ENCODE assay signal across 9 cellular contexts in the genomic region with DNA sequence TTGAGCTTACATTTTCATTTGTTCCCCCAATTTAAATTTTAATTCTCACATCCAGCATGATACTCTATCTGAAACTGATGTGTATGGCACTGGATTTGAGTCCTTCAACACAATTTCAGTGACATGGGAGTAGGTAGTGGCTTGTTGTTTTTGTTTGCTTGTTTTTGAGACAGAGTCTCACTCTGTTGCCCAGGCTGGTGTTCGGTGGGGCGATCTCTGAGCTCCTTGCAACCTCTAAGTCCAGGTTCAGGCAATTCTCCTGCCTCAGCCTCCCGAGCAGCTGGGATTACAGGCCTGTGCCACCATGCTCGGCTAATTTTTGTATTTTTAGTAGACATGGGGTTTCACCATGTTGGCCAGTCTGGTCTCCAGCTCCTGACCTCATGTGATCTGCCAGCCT. TPM values are rescaled to one million over a fixed set of nuclear protein-coding genes. Genes with fewer than 3 reads are reported as not detected.
A peak's percentile ranks its signal among the peaks of the same experiment; 100 is the strongest.
DNase-seq lines count a peak whose midpoint lies in the region; ATAC-seq and TF ChIP-seq lines count a peak whose summit lies in the region.
"Not testable (repeated sequence)": the region's sequence is repeated elsewhere in the genome, so short reads cannot be mapped to it uniquely, and the experiment has no call there.
"Had no signal": no experiment of that assay in that cellular context is flagged by ENCODE, and none has a peak within 500 bp of the region (broad histone marks: within the 10 kb centered on the region; RNA-seq: fewer than 3 reads in every experiment).

No MANE protein-coding gene starts in this region.

- H3K4me3 ChIP-seq in AG04450 (ENCODE audit: low read depth, low read length) (peak overlapping the region; percentile 89; the same call in 1 of the 2 replicates), HFF-Myc (replicated peaks; ENCODE audit: low read depth, low read length) (peak overlapping the region; percentile 59; the same call in 1 of the 2 replicates), SK-N-MC (peak overlapping the region; percentile 84), neuron (ENCODE audit: low read length) (peak overlapping the region; percentile 96), stomach (peak overlapping the region in 1 of 4 donors; percentile 74)

- not testable (repeated sequence) for H3K27ac ChIP-seq in AG04450 (ENCODE audit: low read depth, low read length)
- H3K27ac ChIP-seq in SK-N-MC, result peak overlapping the region; percentile 98
- peak overlapping the region; percentile 98 for H3K27ac ChIP-seq in layer of hippocampus (ENCODE audit: low read depth, low read length)
- H3K27ac ChIP-seq in stomach, result peak overlapping the region; percentile 22 to 99 (median 96)

- POLR2A ChIA-PET in AG04450 (lab: Yijun Ruan, JAX), result interaction anchor here (1.1 to 3.3 kb wide), 2 partner anchors 10 to 14 kb away, joined by 3 to 19 read pairs; a partner anchor contains a TSS

- TF ChIP-seq EP300 in stomach (IDR thresholded peaks at IDR 0.05), result not testable (repeated sequence)

- H3K4me1 ChIP-seq in neuron (ENCODE audit: insufficient read depth, low read length) (peaks cover 13% of the 10 kb centered on the region), stomach (peaks cover 15 to 54% (median 38%) of the 10 kb centered on the region in 4 donors)

- peak overlapping the region; percentile 96 for H3K9ac ChIP-seq in SK-N-MC (ENCODE audit: insufficient read length)

- intact Hi-C loops in stomach (cut with DNase I; ENCODE audit: low total_unique reads), result not testable (repeated sequence)

- peaks cover 12 to 22% of the 10 kb centered on the region in 2 donors for H3K4me1 Mint-ChIP-seq in effector memory CD8-positive, alpha-beta T cell (ENCODE audit: low read depth in 2 of 2)

- not testable (repeated sequence) for DNase-seq in AG04450 (ENCODE audit: low read depth, low spot score); HFF-Myc (ENCODE audit: extremely low read depth, low read depth); SK-N-MC (ENCODE audit: low read depth, low spot score); activated naive CD4-positive, alpha-beta T cell treated with anti-CD3 and anti-CD28 coated beads, Interleukin-2, amount 50 U/mL, for 72 hours (ENCODE audit: low spot score in 2 of 2); effector memory CD8-positive, alpha-beta T cell; stomach

- ATAC-seq in activated naive CD4-positive, alpha-beta T cell treated with anti-CD3 and anti-CD28 coated beads, Interleukin-2, amount 50 U/mL, for 72 hours; effector memory CD8-positive, alpha-beta T cell (replicated peaks): not testable (repeated sequence)

- peak overlapping the region in 1 of 2 donors; percentile 90 for H3K4me3 Mint-ChIP-seq in effector memory CD8-positive, alpha-beta T cell

- H3K36me3 Mint-ChIP-seq in activated naive CD4-positive, alpha-beta T cell treated with anti-CD3 and anti-CD28 coated beads, Interleukin-2, amount 50 U/mL, for 72 hours, result not testable (repeated sequence)
- peaks cover 29% of the 10 kb centered on the region for H3K36me3 Mint-ChIP-seq in effector memory CD8-positive, alpha-beta T cell (ENCODE audit: insufficient read depth)

- TF ChIP-seq POLR2A in stomach (IDR thresholded peaks at IDR 0.05), result not testable (repeated sequence)

- H3K27me3 ChIP-seq in AG04450 (ENCODE audit: control insufficient read depth, insufficient read depth, low read length); layer of hippocampus (ENCODE audit: control insufficient read depth, insufficient read depth, low read length); neuron (ENCODE audit: insufficient read depth, low read length); stomach: not testable (repeated sequence)

- H3K27ac Mint-ChIP-seq in activated naive CD4-positive, alpha-beta T cell treated with anti-CD3 and anti-CD28 coated beads, Interleukin-2, amount 50 U/mL, for 72 hours, result peak overlapping the region; percentile 95 to 97
- peak overlapping the region; percentile 96 for H3K27ac Mint-ChIP-seq in effector memory CD8-positive, alpha-beta T cell

- H3K9me3 Mint-ChIP-seq in activated naive CD4-positive, alpha-beta T cell treated with anti-CD3 and anti-CD28 coated beads, Interleukin-2, amount 50 U/mL, for 72 hours; effector memory CD8-positive, alpha-beta T cell: not testable (repeated sequence)

- H3K27me3 Mint-ChIP-seq in effector memory CD8-positive, alpha-beta T cell, result not testable (repeated sequence)

- H3K9me3 ChIP-seq in AG04450 (ENCODE audit: control insufficient read depth, insufficient read depth, low read length); SK-N-MC (ENCODE audit: low read depth, low read length); neuron (ENCODE audit: low read length); stomach: not testable (repeated sequence)

- TF ChIP-seq CTCF in AG04450 (IDR thresholded peaks at IDR 0.05; ENCODE audit: low read depth, low read length); HFF-Myc (IDR thresholded peaks at IDR 0.05; ENCODE audit: low read depth, low read length, missing control alignments); stomach (IDR thresholded peaks at IDR 0.05): not testable (repeated sequence)

- H2AFZ ChIP-seq in neuron (ENCODE audit: low read depth, low read length), result peak overlapping the region; percentile 93

- CTCF ChIA-PET in AG04450 (lab: Charles Lee), result interaction anchor here (1.4 to 2.3 kb wide), 2 partner anchors 14 to 133 kb away, joined by 5 to 10 read pairs; no protein-coding TSS in a partner anchor

- 75 to 86% (median 81%) methylated on average over 4 of the region's 4 CpGs for WGBS in stomach, 5 donors

- H3K36me3 ChIP-seq in SK-N-MC (ENCODE audit: insufficient read depth, low read length), result peaks cover 10% of the 10 kb centered on the region
- H3K36me3 ChIP-seq in neuron (ENCODE audit: insufficient read depth, low read length); stomach: not testable (repeated sequence)

RNA-seq across cellular contexts. Expression of a gene that starts 1.3 kb away (rescaled TPM):
- polyA plus RNA-seq in AG04450 (2011; rRNA removed) (32.8 and 39.8 TPM in 2 replicates), stomach (10 to 100 TPM in 2 of 3 donors, 1 to 10 TPM in 1; 8.3 to 18.8 (median 16.0) TPM)
- 25.9 and 32.7 TPM in 2 replicates for polyA minus RNA-seq in AG04450 (2011; rRNA and poly(A)+ RNA removed)
- 10 to 100 TPM in 1 of 2 donors, 1 to 10 TPM in 1; 9.2 to 25.6 TPM for total RNA-seq in activated naive CD4-positive, alpha-beta T cell treated with anti-CD3 and anti-CD28 coated beads, Interleukin-2, amount 50 U/mL, for 72 hours
- total RNA-seq in stomach, result 10 to 100 TPM in 4 of 5 donors, 1 to 10 TPM in 1; 7.5 to 36.6 (median 23.2) TPM

RNA-seq across cellular contexts. Expression of a gene that starts 10.3 kb away (rescaled TPM):
- 70.6 and 120 TPM in 2 replicates for polyA plus RNA-seq in AG04450 (2011; rRNA removed)
- 11.0 and 15.2 TPM in 2 replicates for polyA minus RNA-seq in AG04450 (2011; rRNA and poly(A)+ RNA removed)
- 100 to 1,000 TPM; 128 to 145 TPM for total RNA-seq in activated naive CD4-positive, alpha-beta T cell treated with anti-CD3 and anti-CD28 coated beads, Interleukin-2, amount 50 U/mL, for 72 hours
- 100 to 1,000 TPM; 170 to 429 (median 221) TPM for total RNA-seq in stomach
- polyA plus RNA-seq in stomach, result 1,000 to 10,000 TPM in 1 of 3 donors, 100 to 1,000 TPM in 1, 10 to 100 TPM in 1; 63.4 to 1,211 (median 106) TPM

RNA-seq across cellular contexts. Expression of a gene that starts 58.3 kb away (rescaled TPM):
- not detected in 2 replicates for polyA plus RNA-seq in AG04450 (2011; rRNA removed)
- not detected in 2 replicates for polyA minus RNA-seq in AG04450 (2011; rRNA and poly(A)+ RNA removed)
- not detected for total RNA-seq in activated naive CD4-positive, alpha-beta T cell treated with anti-CD3 and anti-CD28 coated beads, Interleukin-2, amount 50 U/mL, for 72 hours
- total RNA-seq in stomach, result 10 to 100 TPM in 1 of 5 donors, 1 to 10 TPM in 2, not detected in 2; 1.4 to 19.4 (median 2.8) TPM
- polyA plus RNA-seq in stomach, result 1 to 10 TPM in 1 of 3 donors, under 1 TPM in 1, not detected in 1; 0.40 to 7.0 TPM
- total RNA-seq: Daoy had no signal
